In the genomic region with DNA sequence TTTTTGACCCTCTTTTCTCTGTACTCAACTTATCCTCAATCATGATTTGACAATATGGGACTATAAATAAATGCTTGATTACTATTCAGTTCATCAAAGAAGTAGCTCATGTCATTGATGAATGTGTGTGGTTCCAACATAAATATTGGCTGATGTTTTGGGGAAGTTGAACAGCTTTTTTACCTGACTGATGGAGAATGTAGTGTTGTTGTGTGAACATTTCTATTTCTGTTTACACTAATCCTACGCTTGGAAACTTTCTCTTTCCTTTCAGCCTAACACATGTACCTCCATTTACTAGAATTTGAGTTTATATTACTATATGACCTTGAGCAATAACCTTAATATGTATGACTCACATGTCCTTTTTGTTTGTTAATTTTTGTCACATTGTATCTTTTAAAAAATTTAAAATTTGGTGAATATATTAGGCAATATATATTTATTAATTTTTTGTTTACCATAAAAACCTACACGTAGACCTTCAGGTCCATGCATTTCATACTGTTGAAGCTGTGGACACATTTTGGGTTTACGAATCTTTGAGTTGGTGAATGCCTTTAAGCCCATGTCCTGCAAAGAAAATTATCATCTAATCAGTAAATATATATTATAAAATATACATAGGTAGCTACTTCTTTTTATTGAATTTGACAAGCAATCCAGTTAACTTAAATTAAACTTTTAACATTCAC, we compare ENCODE assay signal across 10 cellular contexts. TPM values are rescaled to one million over a fixed set of nuclear protein-coding genes. Genes with fewer than 3 reads are reported as not detected.
"Had no signal": no experiment of that assay in that cellular context is flagged by ENCODE, and none has a peak within 500 bp of the region (broad histone marks: within the 10 kb centered on the region; RNA-seq: fewer than 3 reads in every experiment).

No MANE protein-coding gene starts in this region.

- H3K4me3 ChIP-seq: GM23248, HAP-1, K562 had no signal

- H3K27ac ChIP-seq: GM23248, HL-60 had no signal

- DNase-seq: GM23248, GOT3, HFFc6, IMR-90, KG1 had no signal

- ATAC-seq: HCT116, K562 had no signal

- H3K4me3 Mint-ChIP-seq: HFFc6 had no signal

- H3K27ac Mint-ChIP-seq: HFFc6 had no signal

- H3K36me3 ChIP-seq: HAP-1 had no signal

- FAIRE-seq: K562 had no signal

- H3K9ac ChIP-seq: GM23248 had no signal

- H3K9me3 ChIP-seq: HAP-1 had no signal

RNA-seq across cellular contexts. Expression of a gene that starts 21.1 kb away (rescaled TPM):
- total RNA-seq: H7 had no signal
